8 cellular contexts compared by ENCODE assay signal in the genomic region with DNA sequence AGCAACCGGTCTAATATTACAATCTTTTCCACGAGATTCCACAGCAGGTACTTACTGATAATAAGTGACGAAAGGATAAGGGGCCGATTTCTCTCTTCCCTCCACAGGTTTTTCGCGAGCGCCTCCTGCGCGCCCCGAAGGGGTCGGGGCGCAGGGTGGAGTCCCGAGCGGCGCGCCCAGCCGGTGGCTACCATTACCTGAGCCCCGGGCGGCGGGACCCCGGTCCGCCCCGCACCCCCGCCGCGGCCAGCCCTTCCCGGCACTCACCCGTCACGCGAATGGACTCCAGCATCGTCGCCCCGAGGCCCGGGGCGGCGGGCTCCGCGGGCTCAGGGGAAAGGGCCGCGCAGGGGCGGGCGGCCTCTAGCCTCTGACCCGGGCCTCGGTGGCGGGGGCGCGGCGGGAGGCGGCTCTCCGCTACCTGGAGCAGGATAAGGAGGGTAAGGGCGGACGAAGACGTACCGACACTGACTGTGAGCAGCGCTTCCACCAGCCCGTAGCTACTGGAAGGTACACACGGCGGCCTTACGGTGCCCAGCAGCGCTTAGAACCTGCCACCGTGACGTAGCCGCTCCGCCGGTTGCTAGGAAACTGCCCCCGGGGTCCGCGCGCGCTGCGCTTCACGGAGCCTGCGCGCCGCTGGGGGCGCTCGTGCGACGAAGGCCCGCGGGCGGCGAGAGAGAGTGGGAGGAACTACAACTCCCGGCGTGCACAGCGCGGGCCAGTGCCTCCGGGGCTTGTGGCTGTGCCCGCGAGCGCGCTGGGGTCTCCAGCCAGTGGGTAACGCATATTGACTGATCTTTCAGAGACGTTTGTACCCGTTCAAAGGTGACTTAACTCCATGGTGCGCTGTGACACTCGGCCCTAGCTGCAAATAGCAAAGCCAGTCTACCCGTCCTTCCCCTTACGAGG. TPM values are rescaled to one million over a fixed set of nuclear protein-coding genes. Genes with fewer than 3 reads are reported as not detected.
DNase-seq lines count a peak whose midpoint lies in the region; ATAC-seq and TF ChIP-seq lines count a peak whose summit lies in the region.

No MANE protein-coding gene starts in this region.

- intact Hi-C loops in left cardiac atrium (cut with DNase I): no loop called here
- intact Hi-C loops in posterior cingulate gyrus (cut with DNase I): no loop called here

- H3K27me3 Mint-ChIP-seq in type B pancreatic cell: peaks cover 4% of the 10 kb centered on the region

- no peaks in the 10 kb centered on the region for H3K9me3 Mint-ChIP-seq in type B pancreatic cell

- peak; percentile 94 for TF ChIP-seq CTCF in GM12875 (IDR thresholded peaks at IDR 0.05; ENCODE audit: borderline replicate concordance, insufficient read depth, low read depth, low read length)
- peak; percentile 95 for TF ChIP-seq CTCF in type B pancreatic cell (conservative IDR thresholded peaks at IDR 0.05)

- peak overlapping the region; percentile 59 for H3K4me3 ChIP-seq in GM12875 (ENCODE audit: low read depth, low read length)

- peak overlapping the region; percentile 87 for H3K27ac Mint-ChIP-seq in type B pancreatic cell

- peak; percentile 91 to 98 (median 97) for DNase-seq in NCI-H1417 (lab: John Stamatoyannopoulos, UW)
- peak; percentile 89 for DNase-seq in T follicular helper cell (ENCODE audit: low read depth)
- peak; percentile 77 for DNase-seq in amniotic epithelial cell (ENCODE audit: low read depth)
- DNase-seq in left cardiac atrium: peak; percentile 91
- DNase-seq in posterior cingulate gyrus: peak; percentile 82 to 98 (median 90)
- DNase-seq in type B pancreatic cell (ENCODE audit: extremely low spot score, unreplicated experiment): peak; percentile 98

- H3K36me3 Mint-ChIP-seq in type B pancreatic cell: peaks cover 5% of the 10 kb centered on the region

- peaks cover 6% of the 10 kb centered on the region for H3K4me1 Mint-ChIP-seq in type B pancreatic cell (ENCODE audit: unreplicated experiment)

- peak overlapping the region; percentile 93 for H3K4me3 Mint-ChIP-seq in type B pancreatic cell

- ATAC-seq in HG02840 (IDR thresholded peaks at IDR 0.05; ENCODE audit: low FRiP score, unreplicated experiment): peak; percentile 98
- ATAC-seq in left cardiac atrium: peak; percentile 99

RNA-seq across cellular contexts. Expression of a gene that starts 22.8 kb away (rescaled TPM):
- 1 to 10 TPM; 1.8 to 3.8 TPM for total RNA-seq in left cardiac atrium
- 23.8 and 68.3 TPM in 2 replicates for total RNA-seq in type B pancreatic cell (ENCODE audit: low replicate concordance)

Comparison
In these comparisons a context has a peak if more than half of its experiments do, and no peak if none do; other contexts are left out.
1. Peak in every context shown above with its lines: DNase-seq, ATAC-seq and H3K4me3 ChIP-seq.